In genomic region chr5:133983674-133984073, GRCh38 we compare ENCODE assay signal across 20 cellular contexts.
"Had no signal": no experiment of that assay in that cellular context is flagged by ENCODE, and none has a peak within 500 bp of the region (broad histone marks: within the 10 kb centered on the region; RNA-seq: fewer than 3 reads in every experiment).

No MANE protein-coding gene starts in this region.

- H3K4me3 Mint-ChIP-seq: natural killer cell, T-cell had no signal

- H3K27ac Mint-ChIP-seq: T-cell had no signal

- H3K27me3 Mint-ChIP-seq: T-cell had no signal

- DNase-seq: activated CD4-positive, alpha-beta T cell treated with anti-CD3 and anti-CD28 coated beads, Interleukin-2, amount 50 U/mL, for 48 hours; activated effector memory CD4-positive, alpha-beta T cell treated with anti-CD3 and anti-CD28 coated beads, Interleukin-2, amount 50 U/mL, for 16 hours; activated naive CD4-positive, alpha-beta T cell treated with anti-CD3 and anti-CD28 coated beads, Interleukin-2, amount 50 U/mL, for 16 hours; activated T-cell treated with anti-CD3 and anti-CD28 coated beads, Interleukin-2, amount 50 U/mL, for 1 hour; dermis blood vessel endothelial cell; foreskin fibroblast; lower lobe of right lung; natural killer cell; ovary; stimulated activated CD4-positive, alpha-beta T cell treated with anti-CD3 and anti-CD28 coated beads, Interleukin-4, amount 100 ng/mL, for 1 hour; T-cell; T1000; tibial artery had no signal

- ATAC-seq: activated CD4-positive, CD25-positive, alpha-beta regulatory T cell treated with anti-CD3 and anti-CD28 coated beads, Interleukin-2, amount 50 U/mL, for 24 hours; lower lobe of right lung; natural killer cell; sciatic nerve; SK-N-SH treated with all-trans-retinoic acid at 6 μM for 48 hours; T-cell had no signal

- H3K4me3 ChIP-seq: adrenal gland, cardiac muscle cell, hepatocyte, lower lobe of right lung, ovary, smooth muscle cell, tibial artery had no signal

- H3K4me1 Mint-ChIP-seq: natural killer cell had no signal

- H3K9me3 Mint-ChIP-seq: natural killer cell, T-cell had no signal
